20 cellular contexts compared by ENCODE assay signal in the genomic region with DNA sequence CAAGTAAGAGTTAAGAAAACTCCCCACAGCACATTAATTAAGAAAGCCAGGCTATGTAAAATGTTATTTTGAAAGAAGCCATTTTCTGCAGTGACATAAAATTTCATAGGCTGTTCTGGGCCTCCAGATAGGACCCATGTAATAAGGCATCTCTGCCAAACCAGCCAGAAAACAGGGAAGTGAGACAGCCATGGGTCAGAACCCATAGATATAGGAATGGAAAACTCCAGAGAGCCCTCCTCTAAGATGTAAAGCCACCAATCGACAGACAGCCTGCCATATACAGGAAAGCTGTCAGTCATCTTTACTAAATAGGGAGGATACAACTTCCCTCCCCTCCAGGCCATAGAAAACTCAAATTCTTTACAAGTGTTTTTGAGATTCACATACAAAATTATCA.
DNase-seq lines count a peak whose midpoint lies in the region; ATAC-seq and TF ChIP-seq lines count a peak whose summit lies in the region.
"Had no signal": no experiment of that assay in that cellular context is flagged by ENCODE, and none has a peak within 500 bp of the region (broad histone marks: within the 10 kb centered on the region; RNA-seq: fewer than 3 reads in every experiment).

No MANE protein-coding gene starts in this region.

- no peaks in the 10 kb centered on the region for H3K36me3 Mint-ChIP-seq in stimulated activated effector memory CD8-positive, alpha-beta T cell treated with anti-CD3 and anti-CD28 coated beads, Interleukin-12 subunit alpha, Interleukin-12 subunit beta, amount 100 ng/mL, for 72 hours
- H3K36me3 Mint-ChIP-seq: activated naive CD4-positive, alpha-beta T cell treated with anti-CD3 and anti-CD28 coated beads, Interleukin-2, amount 10 ng/mL, durations not matched to agents 7 days and 5 days had no signal

- WGBS in heart right ventricle, 2 donors, result 86 to 92% methylated on average over 1 of the region's 1 CpG

- no peak overlapping the region for H3K27ac Mint-ChIP-seq in stimulated activated effector memory CD8-positive, alpha-beta T cell treated with anti-CD3 and anti-CD28 coated beads, Interleukin-12 subunit alpha, Interleukin-12 subunit beta, amount 100 ng/mL, for 72 hours
- H3K27ac Mint-ChIP-seq: activated naive CD4-positive, alpha-beta T cell treated with anti-CD3 and anti-CD28 coated beads, Interleukin-2, amount 10 ng/mL, durations not matched to agents 7 days and 5 days had no signal

- H3K4me1 ChIP-seq in heart right ventricle (peaks cover 0 to 35% (median 20%) of the 10 kb centered on the region in 9 donors), breast epithelium (no peaks in the 10 kb centered on the region), osteoblast (ENCODE audit: insufficient read depth, low read length) (peaks cover 27% of the 10 kb centered on the region), upper lobe of right lung (peaks cover 18% of the 10 kb centered on the region)

- H3K36me3 ChIP-seq in heart right ventricle (no peaks in the 10 kb centered on the region), breast epithelium (no peaks in the 10 kb centered on the region), osteoblast (ENCODE audit: insufficient read depth, low read length) (no peaks in the 10 kb centered on the region), upper lobe of right lung (no peaks in the 10 kb centered on the region), brain microvascular endothelial cell (replicated peaks) (no peaks in the 10 kb centered on the region)

- H3K27ac ChIP-seq in heart right ventricle (peak overlapping the region in 7 of 10 donors; percentile 2 to 76 (median 55)), breast epithelium (peak overlapping the region; percentile 71 to 72), osteoblast (ENCODE audit: low read depth, low read length) (peak overlapping the region; percentile 63), upper lobe of right lung (peak overlapping the region; percentile 42), brain microvascular endothelial cell (no peak overlapping the region)
- H3K27ac ChIP-seq: hepatocyte had no signal

- peak overlapping the region; percentile 45 for H2AFZ ChIP-seq in osteoblast (ENCODE audit: low read length)
- H2AFZ ChIP-seq: hepatocyte had no signal

- H4K20me1 ChIP-seq in osteoblast (ENCODE audit: insufficient read depth, low read length), result no peaks in the 10 kb centered on the region

- in situ Hi-C loops in brain microvascular endothelial cell (cut with HindIII; ENCODE audit: low pct_ligation_motif_present, low sequenced_read_pairs), result no loop called here

- intact Hi-C loops in heart right ventricle (cut with DNase I) (loop anchor here in 1 of 10 donors (5.0 kb wide), 1 partner anchor 44 kb away; no protein-coding TSS in a partner anchor), cardiac septum (cut with DNase I) (no loop called here), breast epithelium (cut with DNase I; ENCODE audit: low total_unique reads) (no loop called here), upper lobe of right lung (cut with DNase I) (no loop called here)

- no peak for TF ChIP-seq POLR2A in breast epithelium (IDR thresholded peaks at IDR 0.05)

- TF ChIP-seq CTCF in heart right ventricle (IDR thresholded peaks at IDR 0.05) (no peak), breast epithelium (IDR thresholded peaks at IDR 0.05) (no peak), osteoblast (IDR thresholded peaks at IDR 0.05; ENCODE audit: extremely low read depth, low read depth, low read length) (no peak), upper lobe of right lung (IDR thresholded peaks at IDR 0.05) (no peak), brain microvascular endothelial cell (IDR thresholded peaks at IDR 0.05; ENCODE audit: low read depth, low read length, missing control alignments) (no peak)

- DNase-seq in heart right ventricle, result no peak
- DNase-seq in cardiac septum (ENCODE audit: low spot score), result no peak
- no peak for DNase-seq in breast epithelium (ENCODE audit: low spot score in 2 of 2)
- DNase-seq in osteoblast (ENCODE audit: insufficient read length, low spot score, missing footprints), result no peak
- DNase-seq in upper lobe of right lung, result no peak
- no peak for DNase-seq in stimulated activated effector memory CD8-positive, alpha-beta T cell treated with anti-CD3 and anti-CD28 coated beads, Interleukin-12 subunit alpha, Interleukin-12 subunit beta, amount 100 ng/mL, for 72 hours (ENCODE audit: low spot score in 2 of 2)
- DNase-seq in brain microvascular endothelial cell, result no peak
- no peak for DNase-seq in NCI-H1436 (lab: John Stamatoyannopoulos, UW)
- DNase-seq: activated CD4-positive, CD25-positive, alpha-beta regulatory T cell treated with anti-CD3 and anti-CD28 coated beads, Interleukin-2, amount 50 U/mL, for 72 hours; activated naive CD4-positive, alpha-beta T cell treated with anti-CD3 and anti-CD28 coated beads, Interleukin-2, amount 10 ng/mL, durations not matched to agents 7 days and 5 days; DND-41; midbrain; NCI-H1048; NCI-H526 treated with DMSO at 0.1 percent for 48 hours; T1000 had no signal

- no peaks in the 10 kb centered on the region for H3K9me3 Mint-ChIP-seq in stimulated activated effector memory CD8-positive, alpha-beta T cell treated with anti-CD3 and anti-CD28 coated beads, Interleukin-12 subunit alpha, Interleukin-12 subunit beta, amount 100 ng/mL, for 72 hours
- H3K9me3 Mint-ChIP-seq: activated naive CD4-positive, alpha-beta T cell treated with anti-CD3 and anti-CD28 coated beads, Interleukin-2, amount 10 ng/mL, durations not matched to agents 7 days and 5 days; CD8-positive, alpha-beta memory T cell had no signal

- H3K4me3 Mint-ChIP-seq in stimulated activated effector memory CD8-positive, alpha-beta T cell treated with anti-CD3 and anti-CD28 coated beads, Interleukin-12 subunit alpha, Interleukin-12 subunit beta, amount 100 ng/mL, for 72 hours, result no peak overlapping the region
- H3K4me3 Mint-ChIP-seq: activated naive CD4-positive, alpha-beta T cell treated with anti-CD3 and anti-CD28 coated beads, Interleukin-2, amount 10 ng/mL, durations not matched to agents 7 days and 5 days; CD8-positive, alpha-beta memory T cell had no signal

- ATAC-seq in heart right ventricle (no peak), upper lobe of right lung (no peak)
- no peak for ATAC-seq in stimulated activated effector memory CD8-positive, alpha-beta T cell treated with anti-CD3 and anti-CD28 coated beads, Interleukin-12 subunit alpha, Interleukin-12 subunit beta, amount 100 ng/mL, for 72 hours
- ATAC-seq: K562, PC-3 had no signal

- H3K9me3 ChIP-seq in heart right ventricle, result no peaks in the 10 kb centered on the region
- no peaks in the 10 kb centered on the region for H3K9me3 ChIP-seq in breast epithelium
- no peaks in the 10 kb centered on the region for H3K9me3 ChIP-seq in osteoblast (ENCODE audit: low read depth, low read length)
- H3K9me3 ChIP-seq in upper lobe of right lung, result no peaks in the 10 kb centered on the region

- no peaks in the 10 kb centered on the region for H3K79me2 ChIP-seq in osteoblast (ENCODE audit: insufficient read depth, low read length)
- H3K79me2 ChIP-seq: hepatocyte had no signal

- no peak overlapping the region for H3K4me3 ChIP-seq in heart right ventricle
- no peak overlapping the region for H3K4me3 ChIP-seq in breast epithelium
- no peak overlapping the region for H3K4me3 ChIP-seq in osteoblast (ENCODE audit: insufficient read depth, low read length)
- no peak overlapping the region for H3K4me3 ChIP-seq in upper lobe of right lung
- no peak overlapping the region for H3K4me3 ChIP-seq in brain microvascular endothelial cell (ENCODE audit: low read depth, low read length)
- H3K4me3 ChIP-seq: hepatocyte, K562, skin epidermis had no signal

- H3K4me1 Mint-ChIP-seq in stimulated activated effector memory CD8-positive, alpha-beta T cell treated with anti-CD3 and anti-CD28 coated beads, Interleukin-12 subunit alpha, Interleukin-12 subunit beta, amount 100 ng/mL, for 72 hours, result peaks cover 42% of the 10 kb centered on the region

- no peak overlapping the region for H3K4me2 ChIP-seq in osteoblast (ENCODE audit: insufficient read depth, low read length)
- H3K4me2 ChIP-seq: hepatocyte had no signal

- no peaks in the 10 kb centered on the region for H3K27me3 ChIP-seq in heart right ventricle
- H3K27me3 ChIP-seq in breast epithelium, result no peaks in the 10 kb centered on the region
- no peaks in the 10 kb centered on the region for H3K27me3 ChIP-seq in osteoblast (ENCODE audit: insufficient read depth, low read length)
- no peaks in the 10 kb centered on the region for H3K27me3 ChIP-seq in upper lobe of right lung
- H3K27me3 ChIP-seq in brain microvascular endothelial cell (replicated peaks), result no peaks in the 10 kb centered on the region
- H3K27me3 ChIP-seq: hepatocyte had no signal
